Comparison of ENCODE assay signal across 26 cellular contexts in the genomic region with DNA sequence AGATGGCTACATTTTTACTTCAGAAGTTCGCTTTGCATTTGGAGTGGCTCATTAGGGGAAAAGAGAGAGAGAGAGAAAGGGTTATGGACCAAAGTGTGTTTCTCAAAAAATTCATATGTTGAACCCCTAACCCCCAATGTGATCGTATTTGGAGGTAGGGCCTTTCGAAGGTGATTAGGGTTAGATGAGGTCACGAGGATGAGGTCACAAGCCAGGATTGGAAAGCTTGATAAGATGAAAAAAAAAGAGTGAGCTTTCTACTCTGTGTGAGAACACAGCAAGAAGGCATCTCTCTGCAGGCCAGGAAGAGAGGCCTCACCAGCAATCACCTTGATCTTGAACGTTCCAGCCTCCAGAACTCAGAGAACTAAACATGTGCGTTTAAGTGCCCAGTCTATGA.
DNase-seq lines count a peak whose midpoint lies in the region; ATAC-seq, FAIRE-seq and TF ChIP-seq lines count a peak whose summit lies in the region.
"Had no signal": no experiment of that assay in that cellular context is flagged by ENCODE, and none has a peak within 500 bp of the region (broad histone marks: within the 10 kb centered on the region; RNA-seq: fewer than 3 reads in every experiment).

No MANE protein-coding gene starts in this region.

- H3K4me2 ChIP-seq in HepG2 (ENCODE audit: low read depth, low read length) (no peak overlapping the region), neuronal stem cell (ENCODE audit: insufficient read depth, low read length, poor library complexity, severe bottlenecking) (no peak overlapping the region)
- H3K4me2 ChIP-seq: BLaER1 had no signal

- H3K4me1 ChIP-seq in HepG2 (ENCODE audit: insufficient read depth, low read length), result no peaks in the 10 kb centered on the region
- no peaks in the 10 kb centered on the region for H3K4me1 ChIP-seq in right lobe of liver
- H3K4me1 ChIP-seq in neuronal stem cell (ENCODE audit: control insufficient read depth in 2 of 2, insufficient read depth in 1 of 2, low read depth in 1 of 2, low read length in 2 of 2), result peaks cover 2% of the 10 kb centered on the region in 2 donors
- H3K4me1 ChIP-seq: BE2C, BLaER1 had no signal

- TF ChIP-seq CTCF in HepG2 (CRISPR knock-in tag; IDR thresholded peaks at IDR 0.05) (no peak), right lobe of liver (IDR thresholded peaks at IDR 0.05) (no peak), coronary artery (IDR thresholded peaks at IDR 0.05) (no peak)

- no peak overlapping the region for H2BK120ac ChIP-seq in neuronal stem cell (ENCODE audit: low read depth, low read length)

- TF ChIP-seq POLR2A in HepG2 (IDR thresholded peaks at IDR 0.05; ENCODE audit: insufficient read depth in 1 of 2, low read depth in 2 of 2, low read length in 2 of 2) (no peak), right lobe of liver (IDR thresholded peaks at IDR 0.05) (no peak)

- H3K23ac ChIP-seq in neuronal stem cell (ENCODE audit: low read depth, low read length, poor library complexity), result no peak overlapping the region

- H3K4me3 ChIP-seq in HepG2 (replicated peaks in 1 of 3; ENCODE audit: insufficient read depth in 1 of 3, low read depth in 2 of 3, low read length in 3 of 3) (no peak overlapping the region), right lobe of liver (no peak overlapping the region), neuronal stem cell (ENCODE audit: low read length in 2 of 2) (no peak overlapping the region), coronary artery (no peak overlapping the region)
- H3K4me3 ChIP-seq: BLaER1, GM12878 had no signal

- H3K4ac ChIP-seq in neuronal stem cell (ENCODE audit: low read length), result no peak overlapping the region

- CTCF ChIA-PET in HepG2 (lab: Yijun Ruan, JAX; ENCODE audit: low intra/inter-chr PET ratio, low total read pairs), result no interaction called here

- no peaks in the 10 kb centered on the region for H3K79me2 ChIP-seq in HepG2 (ENCODE audit: insufficient read depth, low read length)

- no peak overlapping the region for H3K14ac ChIP-seq in neuronal stem cell (ENCODE audit: low read length)

- intact Hi-C loops in HepG2 (cut with micrococcal nuclease; ENCODE audit: unreplicated experiment), result no loop called here
- intact Hi-C loops in right lobe of liver (cut with DNase I), result no loop called here

- H2AK5ac ChIP-seq in neuronal stem cell (ENCODE audit: low read depth, low read length), result no peak overlapping the region

- no peak for TF ChIP-seq EP300 in HepG2 (IDR thresholded peaks at IDR 0.05; ENCODE audit: low read depth in 2 of 2, low read length in 2 of 2)
- TF ChIP-seq EP300 in HepG2 (CRISPR knock-in tag; IDR thresholded peaks at IDR 0.05; ENCODE audit: borderline replicate concordance), result no peak

- no peak overlapping the region for H4K8ac ChIP-seq in neuronal stem cell (ENCODE audit: low read depth, low read length)

- no peaks in the 10 kb centered on the region for H3K79me1 ChIP-seq in neuronal stem cell (ENCODE audit: low read depth, low read length)

- H3K27me3 ChIP-seq in HepG2 (ENCODE audit: control insufficient read depth in 1 of 2, insufficient read depth in 2 of 2, low read length in 2 of 2) (no peaks in the 10 kb centered on the region), right lobe of liver (no peaks in the 10 kb centered on the region), neuronal stem cell (ENCODE audit: control insufficient read depth in 3 of 3, insufficient read depth in 3 of 3, low read depth in 1 of 3, low read length in 3 of 3) (no peaks in the 10 kb centered on the region)
- H3K27me3 ChIP-seq: BE2C, BLaER1 had no signal

- H2BK15ac ChIP-seq in neuronal stem cell (ENCODE audit: low read length), result no peak overlapping the region

- no TSS peak for BruUV-seq in HepG2 (replicated peaks; lab: Mats Ljungman, UMichigan)

- no peaks in the 10 kb centered on the region for H4K20me1 ChIP-seq in HepG2 (ENCODE audit: insufficient read depth, low read length)
- H4K20me1 ChIP-seq: BLaER1 had no signal

- no peaks in the 10 kb centered on the region for H3K36me3 ChIP-seq in HepG2 (replicated peaks in 1 of 2; ENCODE audit: control insufficient read depth in 1 of 2, insufficient read depth in 2 of 2, low read length in 2 of 2)
- H3K36me3 ChIP-seq in right lobe of liver, result no peaks in the 10 kb centered on the region
- H3K36me3 ChIP-seq in neuronal stem cell (replicated peaks in 1 of 2; ENCODE audit: control insufficient read depth in 2 of 2, insufficient read depth in 2 of 2, low read length in 2 of 2), result no peaks in the 10 kb centered on the region
- H3K36me3 ChIP-seq: BE2C, BLaER1 had no signal

- H2BK12ac ChIP-seq in neuronal stem cell (ENCODE audit: low read length), result no peak overlapping the region

- DNase-seq in HepG2 (ENCODE audit: low spot score) (no peak), right lobe of liver (no peak), OCI-M1 (lab: John Stamatoyannopoulos, UW) (peak; percentile 47), neuronal stem cell (ENCODE audit: low spot score) (no peak), coronary artery (ENCODE audit: low spot score) (no peak), NCI-H2107 treated with DMSO at 0.1 percent for 48 hours (lab: John Stamatoyannopoulos, UW; ENCODE audit: unreplicated experiment) (no peak)
- DNase-seq: 8988T; ACHN; BE2C; C1 segment of cervical spinal cord; CD4-positive, alpha-beta memory T cell; CD4-positive, CD25-positive, alpha-beta regulatory T cell; CD8-positive, alpha-beta memory T cell; COR-L47; DMS 273 treated with DMSO at 0.1 percent for 48 hours; DMS153; DMS53; DMS79; DND-41; EL; GDM1 had no signal

- H3K9me3 ChIP-seq in HepG2 (ENCODE audit: low read length) (no peaks in the 10 kb centered on the region), right lobe of liver (no peaks in the 10 kb centered on the region), neuronal stem cell (replicated peaks in 1 of 2; ENCODE audit: control insufficient read depth in 2 of 2, insufficient read depth in 1 of 2, low read depth in 1 of 2, low read length in 2 of 2) (peaks cover 0 to 2% of the 10 kb centered on the region in 2 donors)
- H3K9me3 ChIP-seq: BE2C, BLaER1 had no signal

- H3K27ac ChIP-seq in HepG2 (ENCODE audit: extremely low read length, insufficient read depth, low read length) (no peak overlapping the region), right lobe of liver (no peak overlapping the region), neuronal stem cell (replicated peaks; ENCODE audit: low read length) (no peak overlapping the region), coronary artery (no peak overlapping the region)
- H3K27ac ChIP-seq: BLaER1 had no signal

- in situ Hi-C loops in HepG2 (cut with HindIII; ENCODE audit: extremely low pct_ligation_motif_present, low pct_unique_long_range_greater_than_20kb), result no loop called here

- no peak overlapping the region for H3K9ac ChIP-seq in HepG2 (ENCODE audit: insufficient read depth, low read depth, low read length)
- H3K9ac ChIP-seq in neuronal stem cell (ENCODE audit: low read depth, low read length, poor library complexity), result no peak overlapping the region
- H3K9ac ChIP-seq: BLaER1 had no signal

- POLR2A ChIA-PET in HepG2 (lab: Yijun Ruan, JAX), result no interaction called here

- no peak for ATAC-seq in HepG2
- no peak for ATAC-seq in right lobe of liver
- ATAC-seq: GM12878 had no signal

- no peak for FAIRE-seq in HepG2 (lab: Jason Lieb, UNC)
- FAIRE-seq: A204.1, GM12878, GM12892, GM18507 had no signal

- TF ChIP-seq RAD21 in HepG2 (CRISPR knock-in tag; IDR thresholded peaks at IDR 0.05), result no peak

- H3K18ac ChIP-seq in neuronal stem cell (ENCODE audit: low read length), result no peak overlapping the region

- H2BK5ac ChIP-seq in neuronal stem cell (ENCODE audit: low read length), result no peak overlapping the region

- WGBS in HepG2 (ENCODE audit: low lambda C conversion rate), result 2% methylated on average over 6 of the region's 6 CpGs
- 67% methylated on average over 4 of the region's 6 CpGs for WGBS in right lobe of liver (ENCODE audit: insufficient coverage, low coverage, low lambda C conversion rate, missing lambda C conversion rate)
- whole genome bisulfite sequencing in neuronal stem cell (ENCODE audit: extremely low coverage in 2 of 2, insufficient read length in 2 of 2, insufficient replicate concordance in 1 of 2), 2 donors, result no CpG with 5 or more reads among the region's 6 CpGs

- H2AFZ ChIP-seq in HepG2 (ENCODE audit: low read length), result no peak overlapping the region
- H2AFZ ChIP-seq in neuronal stem cell (ENCODE audit: low read length), result peak overlapping the region; percentile 6

- H4K91ac ChIP-seq in neuronal stem cell (ENCODE audit: low read depth, low read length, poor library complexity), result no peak overlapping the region

TF ChIP-seq in HepG2, 621 proteins besides CTCF, POLR2A, EP300 and RAD21:
- TF ChIP-seq CREB1 (IDR thresholded peaks at IDR 0.05), result peak; percentile 25; the same call in 1 of the 2 replicates
- TF ChIP-seq CREB1 (CRISPR knock-in tag; IDR thresholded peaks at IDR 0.05), result no peak
- TF ChIP-seq TBL1XR1 (IDR thresholded peaks at IDR 0.05; ENCODE audit: borderline replicate concordance, low read length, partially characterized antibody), result no peak
TF ChIP-seq in HepG2: peak in this region for 1.
